In genomic region chr9:3954228-3954949, GRCh38 we compare ENCODE assay signal across 2 cellular contexts.
TF ChIP-seq lines count a peak whose summit lies in the region.

No MANE protein-coding gene starts in this region.

TF ChIP-seq in SK-N-SH, 30 proteins besides CTCF, POLR2A, EP300 and RAD21 (continued from another document):
- TF ChIP-seq SIN3A (IDR thresholded peaks at IDR 0.05; ENCODE audit: borderline replicate concordance, low read depth, low read length) (no peak), RCOR1 (IDR thresholded peaks at IDR 0.05; ENCODE audit: low read length) (no peak), ELF1 (IDR thresholded peaks at IDR 0.05) (no peak), NFIC (IDR thresholded peaks at IDR 0.05; ENCODE audit: borderline replicate concordance) (no peak), USF1 (IDR thresholded peaks at IDR 0.05; ENCODE audit: borderline replicate concordance, low read depth) (no peak), PBX3 (IDR thresholded peaks at IDR 0.05) (no peak), TCF12 (IDR thresholded peaks at IDR 0.05) (no peak; the same call in 1 of the 2 replicates), ZBTB33 (IDR thresholded peaks at IDR 0.05; ENCODE audit: borderline replicate concordance, low read depth) (no peak), FOSL2 (IDR thresholded peaks at IDR 0.05; ENCODE audit: borderline replicate concordance, low read depth) (no peak), GATA2 (CRISPR knock-in tag; IDR thresholded peaks at IDR 0.05) (no peak), MEF2A (IDR thresholded peaks at IDR 0.05; ENCODE audit: borderline replicate concordance, low read depth) (no peak), RFX5 (IDR thresholded peaks at IDR 0.05; ENCODE audit: low read length) (no peak), RXRA (IDR thresholded peaks at IDR 0.05; ENCODE audit: borderline replicate concordance, low read depth) (no peak)

TF ChIP-seq in SK-N-SH treated with all-trans-retinoic acid at 6 μM for 48 hours, 23 proteins besides CTCF, POLR2A, EP300 and RAD21 (continued from another document):
- TF ChIP-seq CSRNP3 (CRISPR knock-in tag; IDR thresholded peaks at IDR 0.05): no peak
- TF ChIP-seq POU6F1 (CRISPR knock-in tag; IDR thresholded peaks at IDR 0.05; ENCODE audit: borderline replicate concordance, low read depth): no peak
- no peak for TF ChIP-seq PATZ1 (CRISPR knock-in tag; IDR thresholded peaks at IDR 0.05; ENCODE audit: borderline replicate concordance)
- TF ChIP-seq CREB5 (CRISPR knock-in tag; IDR thresholded peaks at IDR 0.05; ENCODE audit: low read depth): no peak
- TF ChIP-seq PPARA (CRISPR knock-in tag; IDR thresholded peaks at IDR 0.05; ENCODE audit: borderline replicate concordance): no peak
- no peak for TF ChIP-seq GLIS3 (CRISPR knock-in tag; IDR thresholded peaks at IDR 0.05)
